24 cellular contexts compared by ENCODE assay signal in genomic region chr2:74424139-74424992, GRCh38. TPM values are rescaled to one million over a fixed set of nuclear protein-coding genes. Genes with fewer than 3 reads are reported as not detected.
DNase-seq lines count a peak whose midpoint lies in the region; ATAC-seq and TF ChIP-seq lines count a peak whose summit lies in the region.
"Had no signal": no experiment of that assay in that cellular context is flagged by ENCODE, and none has a peak within 500 bp of the region (broad histone marks: within the 10 kb centered on the region; RNA-seq: fewer than 3 reads in every experiment).

No MANE protein-coding gene starts in this region.

- H3K4me3 Mint-ChIP-seq in natural killer cell, result peak overlapping the region; percentile 37
- H3K4me3 Mint-ChIP-seq in natural killer cell treated with Interleukin-12 subunit alpha and Interleukin-12 subunit beta and Interleukin-15 and Interleukin-18, amount 100 ng/mL, for 72 hours, result no peak overlapping the region
- H3K4me3 Mint-ChIP-seq in brain, result peak overlapping the region in 4 of 5 experiments; percentile 21 to 65 (median 28)
- H3K4me3 Mint-ChIP-seq: stimulated activated naive B cell treated with anti-CD40 and anti-IgM and Interleukin-4, amounts not matched to agents 10 μg/mL and 1 μg/mL and 100 μg/mL, for 72 hours had no signal

- DNase-seq in natural killer cell (no peak), mucosa of gallbladder (ENCODE audit: low spot score) (no peak), lower lobe of right lung (no peak)
- no peak for DNase-seq in natural killer cell treated with Interleukin-12 subunit alpha and Interleukin-12 subunit beta and Interleukin-15 and Interleukin-18, amount 100 ng/mL, for 72 hours (ENCODE audit: low spot score)
- DNase-seq: activated CD8-positive, alpha-beta memory T cell treated with anti-CD3 and anti-CD28 coated beads, Interleukin-2, amount 10 ng/mL, durations not matched to agents 7 days and 5 days; activated gamma-delta T cell; amniotic stem cell; CD4-positive, CD25-positive, alpha-beta regulatory T cell; DND-41; effector memory CD8-positive, alpha-beta T cell; HCEC 1CT; heart right ventricle; NCI-H1092; NCI-H2107; NCI-H524; stimulated activated CD4-positive, alpha-beta T cell treated with anti-CD3 and anti-CD28 coated beads, Interleukin-15, amount 100 ng/mL, for 24 hours; stimulated activated naive B cell treated with anti-CD40 and anti-IgM and Interleukin-4, amounts not matched to agents 10 μg/mL and 1 μg/mL and 100 μg/mL, for 72 hours; T1000; upper lobe of right lung had no signal

- H3K27ac Mint-ChIP-seq in natural killer cell, result peak overlapping the region in 1 of 2 donors; percentile 96
- no peak overlapping the region for H3K27ac Mint-ChIP-seq in natural killer cell treated with Interleukin-12 subunit alpha and Interleukin-12 subunit beta and Interleukin-15 and Interleukin-18, amount 100 ng/mL, for 72 hours
- peak overlapping the region in 4 of 5 experiments; percentile 8 to 88 (median 49) for H3K27ac Mint-ChIP-seq in brain

- H3K9me3 Mint-ChIP-seq in natural killer cell (no peaks in the 10 kb centered on the region), brain (peaks cover 0 to 2% (median 0%) of the 10 kb centered on the region in 5 experiments)
- no peaks in the 10 kb centered on the region for H3K9me3 Mint-ChIP-seq in natural killer cell treated with Interleukin-12 subunit alpha and Interleukin-12 subunit beta and Interleukin-15 and Interleukin-18, amount 100 ng/mL, for 72 hours
- H3K9me3 Mint-ChIP-seq: CD4-positive, CD25-positive, alpha-beta regulatory T cell; effector memory CD8-positive, alpha-beta T cell; stimulated activated naive B cell treated with anti-CD40 and anti-IgM and Interleukin-4, amounts not matched to agents 10 μg/mL and 1 μg/mL and 100 μg/mL, for 72 hours had no signal

- peaks cover 20 to 28% of the 10 kb centered on the region in 2 donors for H3K4me1 Mint-ChIP-seq in natural killer cell
- H3K4me1 Mint-ChIP-seq in natural killer cell treated with Interleukin-12 subunit alpha and Interleukin-12 subunit beta and Interleukin-15 and Interleukin-18, amount 100 ng/mL, for 72 hours (ENCODE audit: low read depth in 2 of 2), result peaks cover 21 to 24% of the 10 kb centered on the region in 2 donors
- peaks cover 38% of the 10 kb centered on the region for H3K4me1 Mint-ChIP-seq in brain

- peak overlapping the region; percentile 36 for H3K27ac ChIP-seq in mesodermal cell (ENCODE audit: low read depth, low read length, severe bottlenecking)
- H3K27ac ChIP-seq in lower lobe of right lung, result no peak overlapping the region
- H3K27ac ChIP-seq: heart right ventricle, KMS-11, upper lobe of right lung had no signal

- no peaks in the 10 kb centered on the region for H3K27me3 ChIP-seq in lower lobe of right lung (ENCODE audit: low read depth)
- H3K27me3 ChIP-seq: heart right ventricle, upper lobe of right lung had no signal

- H3K36me3 Mint-ChIP-seq in natural killer cell (no peaks in the 10 kb centered on the region), brain (peaks cover 6% of the 10 kb centered on the region)
- H3K36me3 Mint-ChIP-seq in natural killer cell treated with Interleukin-12 subunit alpha and Interleukin-12 subunit beta and Interleukin-15 and Interleukin-18, amount 100 ng/mL, for 72 hours, result no peaks in the 10 kb centered on the region

- ATAC-seq in natural killer cell (no peak), HG02798 (IDR thresholded peaks at IDR 0.05; ENCODE audit: poor library complexity, unreplicated experiment) (no peak), GM18873 (IDR thresholded peaks at IDR 0.05; ENCODE audit: low FRiP score, unreplicated experiment) (no peak), lower lobe of right lung (no peak)
- ATAC-seq in natural killer cell treated with Interleukin-12 subunit alpha and Interleukin-12 subunit beta and Interleukin-15 and Interleukin-18, amount 100 ng/mL, for 72 hours, result no peak
- ATAC-seq: activated CD8-positive, alpha-beta memory T cell treated with anti-CD3 and anti-CD28 coated beads, Interleukin-2, amount 10 ng/mL, durations not matched to agents 7 days and 5 days; effector memory CD8-positive, alpha-beta T cell; heart right ventricle; stimulated activated naive B cell treated with anti-CD40 and anti-IgM and Interleukin-4, amounts not matched to agents 10 μg/mL and 1 μg/mL and 100 μg/mL, for 72 hours; upper lobe of right lung had no signal

- intact Hi-C loops in natural killer cell (cut with micrococcal nuclease) (no loop called here), lower lobe of right lung (cut with DNase I) (no loop called here)

- WGBS in mesodermal cell (ENCODE audit: insufficient coverage in 2 of 2), 2 experiments, result 89 to 96% methylated on average over 3 of the region's 5 CpGs

- H3K4me3 ChIP-seq in mesodermal cell (ENCODE audit: extremely low read depth, insufficient read depth, low read length, poor library complexity, severe bottlenecking) (no peak overlapping the region), lower lobe of right lung (no peak overlapping the region)
- H3K4me3 ChIP-seq: heart right ventricle, upper lobe of right lung had no signal

- H3K9me3 ChIP-seq in mesodermal cell (ENCODE audit: control insufficient read depth, low read length) (no peaks in the 10 kb centered on the region), lower lobe of right lung (no peaks in the 10 kb centered on the region)
- H3K9me3 ChIP-seq: heart right ventricle, upper lobe of right lung had no signal

- peaks cover 18% of the 10 kb centered on the region for H3K4me1 ChIP-seq in mesodermal cell (ENCODE audit: control insufficient read depth, insufficient read depth, low read length, poor library complexity, severe bottlenecking)
- peaks cover 17% of the 10 kb centered on the region for H3K4me1 ChIP-seq in lower lobe of right lung

- H3K27me3 Mint-ChIP-seq in natural killer cell (ENCODE audit: low read depth in 2 of 2) (no peaks in the 10 kb centered on the region), brain (peaks cover 6% of the 10 kb centered on the region)
- H3K27me3 Mint-ChIP-seq in natural killer cell treated with Interleukin-12 subunit alpha and Interleukin-12 subunit beta and Interleukin-15 and Interleukin-18, amount 100 ng/mL, for 72 hours, result no peaks in the 10 kb centered on the region
- H3K27me3 Mint-ChIP-seq: effector memory CD8-positive, alpha-beta T cell; stimulated activated naive B cell treated with anti-CD40 and anti-IgM and Interleukin-4, amounts not matched to agents 10 μg/mL and 1 μg/mL and 100 μg/mL, for 72 hours had no signal

- TF ChIP-seq CTCF in natural killer cell (IDR thresholded peaks at IDR 0.05) (no peak), brain (conservative IDR thresholded peaks at IDR 0.05) (no peak), lower lobe of right lung (IDR thresholded peaks at IDR 0.05) (no peak)

- H3K36me3 ChIP-seq in mesodermal cell (ENCODE audit: control insufficient read depth, insufficient read depth, low read length), result peaks cover 44% of the 10 kb centered on the region
- peaks cover 39% of the 10 kb centered on the region for H3K36me3 ChIP-seq in lower lobe of right lung

RNA-seq across cellular contexts. Expression of gene WDR54, which starts 2.8 kb away (rescaled TPM):
- total RNA-seq in natural killer cell (10 to 100 TPM; 28.0 to 35.3 (median 28.0) TPM), mucosa of gallbladder (38.1 TPM), lower lobe of right lung (14.5 TPM)
- 10 to 100 TPM; 41.8 to 44.9 TPM for total RNA-seq in natural killer cell treated with Interleukin-12 subunit alpha and Interleukin-12 subunit beta and Interleukin-15 and Interleukin-18, amount 100 ng/mL, for 72 hours
- polyA plus RNA-seq in brain (ENCODE audit: insufficient read depth, low read depth, low replicate concordance), result 95.5 TPM
- 40.7 TPM for polyA plus RNA-seq in mesodermal cell (2013, experiment 1 of 2)
- polyA plus RNA-seq in mesodermal cell (2013, experiment 2 of 2), result 41.3 TPM

RNA-seq across cellular contexts. Expression of gene C2orf81, which starts 2.9 kb away (rescaled TPM):
- total RNA-seq in natural killer cell (1 to 10 TPM; 1.7 to 3.2 (median 1.7) TPM), mucosa of gallbladder (12.9 TPM), lower lobe of right lung (10.0 TPM)
- 1 to 10 TPM; 1.7 to 2.2 TPM for total RNA-seq in natural killer cell treated with Interleukin-12 subunit alpha and Interleukin-12 subunit beta and Interleukin-15 and Interleukin-18, amount 100 ng/mL, for 72 hours
- polyA plus RNA-seq in brain (ENCODE audit: insufficient read depth, low read depth, low replicate concordance), result 9.9 TPM
- 2.4 TPM for polyA plus RNA-seq in mesodermal cell (2013, experiment 1 of 2)
- polyA plus RNA-seq in mesodermal cell (2013, experiment 2 of 2), result 1.6 TPM

RNA-seq across cellular contexts. Expression of gene RTKN, which starts 17.4 kb away (rescaled TPM):
- 10 to 100 TPM; 11.0 to 26.5 (median 15.1) TPM for total RNA-seq in natural killer cell
- total RNA-seq in natural killer cell treated with Interleukin-12 subunit alpha and Interleukin-12 subunit beta and Interleukin-15 and Interleukin-18, amount 100 ng/mL, for 72 hours, result 10 to 100 TPM in 1 of 2 donors, 1 to 10 TPM in 1; 4.6 to 11.6 TPM
- 58.0 TPM for polyA plus RNA-seq in brain (ENCODE audit: insufficient read depth, low read depth, low replicate concordance)
- 38.8 TPM for polyA plus RNA-seq in mesodermal cell (2013, experiment 1 of 2)
- polyA plus RNA-seq in mesodermal cell (2013, experiment 2 of 2), result 27.9 TPM
- total RNA-seq in mucosa of gallbladder, result 86.4 TPM
- total RNA-seq in lower lobe of right lung, result 27.5 TPM

RNA-seq across cellular contexts. Expression of gene INO80B, which starts 30.5 kb away (rescaled TPM):
- total RNA-seq in natural killer cell (10 to 100 TPM; 34.0 to 48.0 (median 37.7) TPM), mucosa of gallbladder (51.8 TPM), lower lobe of right lung (38.4 TPM)
- total RNA-seq in natural killer cell treated with Interleukin-12 subunit alpha and Interleukin-12 subunit beta and Interleukin-15 and Interleukin-18, amount 100 ng/mL, for 72 hours, result 10 to 100 TPM; 42.3 to 45.6 TPM
- polyA plus RNA-seq in brain (ENCODE audit: insufficient read depth, low read depth, low replicate concordance), result 31.9 TPM
- polyA plus RNA-seq in mesodermal cell (2013, experiment 1 of 2), result 17.7 TPM
- 11.7 TPM for polyA plus RNA-seq in mesodermal cell (2013, experiment 2 of 2)

RNA-seq across cellular contexts. Expression of gene WBP1, which starts 33.9 kb away (rescaled TPM):
- total RNA-seq in natural killer cell (10 to 100 TPM; 65.1 to 68.3 (median 65.4) TPM), mucosa of gallbladder (132 TPM), lower lobe of right lung (60.1 TPM)
- total RNA-seq in natural killer cell treated with Interleukin-12 subunit alpha and Interleukin-12 subunit beta and Interleukin-15 and Interleukin-18, amount 100 ng/mL, for 72 hours, result 10 to 100 TPM; 28.6 to 48.0 TPM
- 177 TPM for polyA plus RNA-seq in brain (ENCODE audit: insufficient read depth, low read depth, low replicate concordance)
- 85.4 TPM for polyA plus RNA-seq in mesodermal cell (2013, experiment 1 of 2)
- 71.8 TPM for polyA plus RNA-seq in mesodermal cell (2013, experiment 2 of 2)

Comparison
In these comparisons a context has a peak if more than half of its experiments do, and no peak if none do; other contexts are left out.
1. H3K27ac Mint-ChIP-seq: peak in brain (4 of 5); none in natural killer cell treated with Interleukin-12 subunit alpha and Interleukin-12 subunit beta and Interleukin-15 and Interleukin-18, amount 100 ng/mL, for 72 hours (0 of 2).